ENCODE assay signal across 11 cellular contexts in genomic region chr18:76824754-76825153, GRCh38. TPM values are rescaled to one million over a fixed set of nuclear protein-coding genes. Genes with fewer than 3 reads are reported as not detected.
DNase-seq lines count a peak whose midpoint lies in the region; ATAC-seq and TF ChIP-seq lines count a peak whose summit lies in the region.
"Had no signal": no experiment of that assay in that cellular context is flagged by ENCODE, and none has a peak within 500 bp of the region (broad histone marks: within the 10 kb centered on the region; RNA-seq: fewer than 3 reads in every experiment).

No MANE protein-coding gene starts in this region.

- H3K27me3 ChIP-seq in DND-41 (ENCODE audit: insufficient read depth, low read length, poor library complexity): no peaks in the 10 kb centered on the region
- H3K27me3 ChIP-seq in dorsolateral prefrontal cortex: no peaks in the 10 kb centered on the region
- H3K27me3 ChIP-seq: heart left ventricle had no signal

- H3K9me3 ChIP-seq in DND-41 (ENCODE audit: insufficient read depth, low read length, severe bottlenecking) (no peaks in the 10 kb centered on the region), OCI-LY7 (ENCODE audit: low read length) (no peaks in the 10 kb centered on the region)
- H3K9me3 ChIP-seq: heart left ventricle had no signal

- ATAC-seq in DND-41 (ENCODE audit: insufficient read depth, low read depth): no peak
- ATAC-seq: heart left ventricle had no signal

- H2AFZ ChIP-seq in DND-41 (ENCODE audit: low read depth, low read length): no peak overlapping the region
- H2AFZ ChIP-seq in OCI-LY7 (ENCODE audit: low read length): no peak overlapping the region

- H3K9me2 ChIP-seq in OCI-LY7 (ENCODE audit: insufficient read depth, low read length): no peaks in the 10 kb centered on the region

- H3K27ac ChIP-seq in DND-41 (ENCODE audit: low read length) (peak overlapping the region; percentile 20; the same call in 1 of the 2 replicates), OCI-LY7 (ENCODE audit: low read depth, low read length, poor library complexity, severe bottlenecking) (peak overlapping the region; percentile 73), dorsolateral prefrontal cortex (peak overlapping the region in 34 of 59 donors; percentile 0 to 96 (median 46))

- H3K4me3 ChIP-seq in DND-41 (ENCODE audit: low read depth in 1 of 2, low read length in 2 of 2): no peak overlapping the region
- peak overlapping the region; percentile 87 for H3K4me3 ChIP-seq in OCI-LY7 (ENCODE audit: low read depth, low read length, poor library complexity, severe bottlenecking)
- no peak overlapping the region for H3K4me3 ChIP-seq in dorsolateral prefrontal cortex
- H3K4me3 ChIP-seq: coronary artery had no signal

- intact Hi-C loops in OCI-LY7 (cut with micrococcal nuclease; ENCODE audit: unreplicated experiment): no loop called here
- intact Hi-C loops in dorsolateral prefrontal cortex (cut with DNase I): loop anchor here (5.0 kb wide), 2 partner anchors 158 to 233 kb away; no protein-coding TSS in a partner anchor

- DNase-seq in DND-41 (no peak), OCI-LY7 (ENCODE audit: low spot score) (no peak), dorsolateral prefrontal cortex (no peak), retina (peak; percentile 20), NCI-H2196 (lab: John Stamatoyannopoulos, UW; ENCODE audit: unreplicated experiment) (no peak), NCI-H510A treated with DMSO at 0.1 percent for 48 hours (lab: John Stamatoyannopoulos, UW) (no peak), iPS-NIHi7 (ENCODE audit: extremely low spot score) (no peak), GM20000 (ENCODE audit: low spot score) (no peak)
- DNase-seq: heart left ventricle, NCI-H524 treated with DMSO at 0.1 percent for 48 hours had no signal

- no TSS peak for BruUV-seq in OCI-LY7 (replicated peaks; lab: Mats Ljungman, UMichigan)

- H3K79me2 ChIP-seq in DND-41 (ENCODE audit: insufficient read depth, low read length): peaks cover 92% of the 10 kb centered on the region
- peaks cover 56% of the 10 kb centered on the region for H3K79me2 ChIP-seq in OCI-LY7 (ENCODE audit: insufficient read depth, low read depth, low read length)

- H3K36me3 ChIP-seq in DND-41 (ENCODE audit: insufficient read depth, low read length) (peaks cover 10% of the 10 kb centered on the region), OCI-LY7 (ENCODE audit: insufficient read depth, low read length) (no peaks in the 10 kb centered on the region)
- H3K36me3 ChIP-seq: heart left ventricle had no signal

- H3K4me1 ChIP-seq in DND-41 (ENCODE audit: insufficient read depth, low read length): peaks cover 42% of the 10 kb centered on the region
- peaks cover 37% of the 10 kb centered on the region for H3K4me1 ChIP-seq in OCI-LY7 (ENCODE audit: insufficient read depth, low read length, poor library complexity, severe bottlenecking)

- TF ChIP-seq CTCF in DND-41 (IDR thresholded peaks at IDR 0.05; ENCODE audit: borderline replicate concordance, extremely low read depth, low read length, poor library complexity, severe bottlenecking) (no peak), OCI-LY7 (conservative IDR thresholded peaks at IDR 0.05; ENCODE audit: low read length) (no peak), dorsolateral prefrontal cortex (IDR thresholded peaks at IDR 0.05 in 54 of 56, conservative IDR thresholded peaks at IDR 0.05 in 2 of 56; ENCODE audit: low read depth in 1 of 56, partially characterized antibody in 56 of 56) (no peak), GM20000 (IDR thresholded peaks at IDR 0.05; ENCODE audit: extremely low read depth, missing control alignments) (no peak)

- 0 out of 2 replicates have a peak overlapping the region, but pooled peaks have one; percentile 99 for H3K9ac ChIP-seq in DND-41 (ENCODE audit: low read depth, low read length)

- POLR2A ChIA-PET in OCI-LY7 (lab: Charles Lee): no interaction called here

- peak overlapping the region; percentile 97; the same call in 1 of the 2 replicates for H3K4me2 ChIP-seq in DND-41 (ENCODE audit: insufficient read depth, low read length)
- peak overlapping the region; percentile 94 for H3K4me2 ChIP-seq in OCI-LY7 (ENCODE audit: low read length)

- H4K20me1 ChIP-seq in DND-41 (ENCODE audit: insufficient read depth, low read length): peaks cover 7% of the 10 kb centered on the region; the same call in 1 of the 2 replicates
- no peaks in the 10 kb centered on the region for H4K20me1 ChIP-seq in OCI-LY7 (ENCODE audit: insufficient read depth, low read length)

- CTCF ChIA-PET in OCI-LY7 (lab: Charles Lee; ENCODE audit: unreplicated experiment): no interaction called here

RNA-seq across cellular contexts. Expression of gene ZNF236, which starts 2.4 kb away (rescaled TPM):
- 6.6 and 8.4 TPM in 2 replicates for total RNA-seq in OCI-LY7 (2014; rRNA removed; shearing (Covaris generic))
- total RNA-seq in OCI-LY7 (2022) (15.1 and 16.1 TPM in 2 replicates), dorsolateral prefrontal cortex (10 to 100 TPM; 29.4 to 62.0 (median 40.2) TPM)

Comparison
In these comparisons a context has a peak if more than half of its experiments do, and no peak if none do; other contexts are left out.
1. H3K27ac ChIP-seq: peak in every context shown above with its lines; median percentile 73 in OCI-LY7; 46 in dorsolateral prefrontal cortex; 20 in DND-41.